12 cellular contexts compared by ENCODE assay signal in genomic region chr7:153886506-153887391, GRCh38.
DNase-seq lines count a peak whose midpoint lies in the region; ATAC-seq lines count a peak whose summit lies in the region.
"Had no signal": no experiment of that assay in that cellular context is flagged by ENCODE, and none has a peak within 500 bp of the region (broad histone marks: within the 10 kb centered on the region; RNA-seq: fewer than 3 reads in every experiment).

No MANE protein-coding gene starts in this region.

- H3K4me3 Mint-ChIP-seq in activated CD4-positive, alpha-beta T cell treated with anti-CD3 and anti-CD28 coated beads for 36 hours: no peak overlapping the region
- H3K4me3 Mint-ChIP-seq in CD4-positive, alpha-beta memory T cell: no peak overlapping the region

- POLR2A ChIA-PET in activated CD4-positive, alpha-beta T cell treated with anti-CD3 and anti-CD28 coated beads for 36 hours (lab: Charles Lee): no interaction called here
- POLR2A ChIA-PET in CD4-positive, alpha-beta memory T cell (lab: Charles Lee; ENCODE audit: partially characterized antibody): no interaction called here

- ATAC-seq in activated CD4-positive, alpha-beta T cell treated with anti-CD3 and anti-CD28 coated beads for 36 hours: no peak
- ATAC-seq in HG03280 (IDR thresholded peaks at IDR 0.05; ENCODE audit: unreplicated experiment): no peak
- ATAC-seq: A549 had no signal

- H3K27ac Mint-ChIP-seq in activated CD4-positive, alpha-beta T cell treated with anti-CD3 and anti-CD28 coated beads for 36 hours: no peak overlapping the region
- H3K27ac Mint-ChIP-seq in CD4-positive, alpha-beta memory T cell: no peak overlapping the region

- peaks cover 26% of the 10 kb centered on the region for H3K27me3 Mint-ChIP-seq in activated CD4-positive, alpha-beta T cell treated with anti-CD3 and anti-CD28 coated beads for 36 hours
- H3K27me3 Mint-ChIP-seq in CD4-positive, alpha-beta memory T cell: peaks cover 6 to 9% of the 10 kb centered on the region in 2 donors

- H3K9me3 Mint-ChIP-seq in activated CD4-positive, alpha-beta T cell treated with anti-CD3 and anti-CD28 coated beads for 36 hours (ENCODE audit: low read depth): peaks cover 3% of the 10 kb centered on the region
- H3K9me3 Mint-ChIP-seq in CD4-positive, alpha-beta memory T cell: peaks cover 0 to 18% (median 10%) of the 10 kb centered on the region in 8 donors

- no peaks in the 10 kb centered on the region for H3K4me1 ChIP-seq in CD4-positive, alpha-beta memory T cell (ENCODE audit: insufficient read depth, low read length)
- H3K4me1 ChIP-seq: A549 had no signal

- no peaks in the 10 kb centered on the region for H3K9me3 ChIP-seq in CD4-positive, alpha-beta memory T cell (ENCODE audit: control insufficient read depth in 1 of 2, low read length in 2 of 2)
- H3K9me3 ChIP-seq: A549 had no signal

- H3K27ac ChIP-seq in caudate nucleus (ENCODE audit: low read depth, low read length): peak overlapping the region; percentile 16
- H3K27ac ChIP-seq in substantia nigra (ENCODE audit: low read depth, low read length, poor library complexity, severe bottlenecking): no peak overlapping the region
- no peak overlapping the region for H3K27ac ChIP-seq in CD4-positive, alpha-beta memory T cell (ENCODE audit: low read depth, low read length)
- H3K27ac ChIP-seq: A549 had no signal

- H3K36me3 Mint-ChIP-seq in activated CD4-positive, alpha-beta T cell treated with anti-CD3 and anti-CD28 coated beads for 36 hours (ENCODE audit: low read depth): peaks cover 1% of the 10 kb centered on the region
- peaks cover 0 to 12% of the 10 kb centered on the region in 2 donors for H3K36me3 Mint-ChIP-seq in CD4-positive, alpha-beta memory T cell

- H3K4me1 Mint-ChIP-seq in activated CD4-positive, alpha-beta T cell treated with anti-CD3 and anti-CD28 coated beads for 36 hours: no peaks in the 10 kb centered on the region
- H3K4me1 Mint-ChIP-seq in CD4-positive, alpha-beta memory T cell: peaks cover 0 to 1% (median 0%) of the 10 kb centered on the region in 4 donors

- no peaks in the 10 kb centered on the region for H3K36me3 ChIP-seq in CD4-positive, alpha-beta memory T cell (ENCODE audit: insufficient read depth, low read length)

- CTCF ChIA-PET in activated CD4-positive, alpha-beta T cell treated with anti-CD3 and anti-CD28 coated beads for 36 hours (lab: Charles Lee): interaction anchor here (0.6 kb wide), 1 partner anchor 55 kb away, joined by 3 read pairs; no protein-coding TSS in a partner anchor
- CTCF ChIA-PET in CD4-positive, alpha-beta memory T cell (lab: Charles Lee; ENCODE audit: partially characterized antibody): no interaction called here

- peak; percentile 9 for DNase-seq in activated CD4-positive, alpha-beta T cell treated with anti-CD3 and anti-CD28 coated beads for 36 hours
- no peak for DNase-seq in activated CD4-positive, alpha-beta T cell treated with anti-CD3 and anti-CD28 coated beads, Interleukin-2, amount 50 U/mL, for 48 hours
- DNase-seq in caudate nucleus (lab: John Stamatoyannopoulos, UW): peak in 20 of 61 donors; percentile 11 to 57 (median 36)
- DNase-seq in left kidney (ENCODE audit: low read depth, low spot score): peak; percentile 90
- DNase-seq in substantia nigra (lab: John Stamatoyannopoulos, UW): peak in 26 of 49 donors; percentile 17 to 74 (median 44)
- no peak for DNase-seq in activated CD8-positive, alpha-beta memory T cell treated with anti-CD3 and anti-CD28 coated beads, Interleukin-2, amount 50 U/mL, for 4 hours
- no peak for DNase-seq in CD4-positive, alpha-beta memory T cell
- DNase-seq: activated CD4-positive, alpha-beta T cell treated with anti-CD3 and anti-CD28 coated beads for 1 hour; activated gamma-delta T cell treated with Interleukin-2 at 50 U/mL for 16 hours; EL had no signal

- H3K4me3 ChIP-seq in CD4-positive, alpha-beta memory T cell (ENCODE audit: low read length in 2 of 2): no peak overlapping the region
- H3K4me3 ChIP-seq: A549 had no signal

- intact Hi-C loops in activated CD4-positive, alpha-beta T cell treated with anti-CD3 and anti-CD28 coated beads for 36 hours (cut with DNase I, micrococcal nuclease): no loop called here
- intact Hi-C loops in CD4-positive, alpha-beta memory T cell (cut with micrococcal nuclease): no loop called here

- H3K27me3 ChIP-seq in CD4-positive, alpha-beta memory T cell (ENCODE audit: insufficient read depth, low read length): no peaks in the 10 kb centered on the region

Comparison
In these comparisons a context has a peak if more than half of its experiments do, and no peak if none do; other contexts are left out.
1. DNase-seq: peak in activated CD4-positive, alpha-beta T cell treated with anti-CD3 and anti-CD28 coated beads for 36 hours (single experiment), left kidney (single experiment) and substantia nigra (26 of 49); none in activated CD4-positive, alpha-beta T cell treated with anti-CD3 and anti-CD28 coated beads, Interleukin-2, amount 50 U/mL, for 48 hours (0 of 2), activated CD8-positive, alpha-beta memory T cell treated with anti-CD3 and anti-CD28 coated beads, Interleukin-2, amount 50 U/mL, for 4 hours (single experiment) and CD4-positive, alpha-beta memory T cell (0 of 5).